Comparison of ENCODE assay signal across 26 cellular contexts in the genomic region with DNA sequence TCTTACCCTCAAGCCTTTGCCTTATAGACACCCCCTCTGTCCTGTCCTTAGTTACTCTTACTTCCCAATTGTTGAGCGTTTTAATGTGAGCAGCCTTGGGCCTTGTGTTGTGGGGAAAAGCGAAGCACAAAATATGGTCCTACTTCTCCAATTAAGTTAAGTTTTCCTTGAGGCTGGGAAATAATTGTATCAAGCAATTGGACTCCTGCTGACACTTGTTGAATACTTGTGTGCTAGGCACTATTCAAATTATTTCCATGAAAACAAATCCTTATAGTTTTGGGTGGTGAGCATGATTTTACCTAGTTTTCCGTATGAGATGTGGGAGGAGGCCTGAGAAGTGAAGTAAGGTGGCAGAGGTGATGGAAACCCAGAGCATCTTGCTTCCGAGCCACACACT.
"Had no signal": no experiment of that assay in that cellular context is flagged by ENCODE, and none has a peak within 500 bp of the region (broad histone marks: within the 10 kb centered on the region; RNA-seq: fewer than 3 reads in every experiment).

No MANE protein-coding gene starts in this region.

- ATAC-seq: left colon; left ventricle myocardium superior; lower lobe of right lung; naive thymus-derived CD8-positive, alpha-beta T cell; psoas muscle; right cardiac atrium had no signal

- H3K27me3 ChIP-seq: dorsolateral prefrontal cortex, esophagus muscularis mucosa, ovary, sigmoid colon, stomach, thyroid gland, vagina had no signal

- H3K4me1 Mint-ChIP-seq: nephron progenitor cell had no signal

- H3K9me3 ChIP-seq: esophagus muscularis mucosa, lower lobe of right lung, ovary, psoas muscle, sigmoid colon, stomach, thyroid gland, vagina had no signal

- H3K27ac ChIP-seq: dorsolateral prefrontal cortex, esophagus muscularis mucosa, lower lobe of right lung, ovary, psoas muscle, sigmoid colon, stomach, thyroid gland, vagina had no signal

- H3K4me3 ChIP-seq: dorsolateral prefrontal cortex, esophagus muscularis mucosa, lower lobe of right lung, ovary, psoas muscle, sigmoid colon, stomach, thyroid gland, vagina had no signal

- H3K36me3 ChIP-seq: ovary had no signal

- FAIRE-seq: colon had no signal

- H3K9me3 Mint-ChIP-seq: immature natural killer cell; naive thymus-derived CD8-positive, alpha-beta T cell; nephron progenitor cell had no signal

- H3K4me3 Mint-ChIP-seq: immature natural killer cell; naive thymus-derived CD8-positive, alpha-beta T cell; nephron progenitor cell had no signal

- DNase-seq: dorsolateral prefrontal cortex; effector CD4-positive, alpha-beta T cell; foreskin melanocyte; glutamatergic neuron; hypothalamus; immature natural killer cell; islet precursor cell; kidney glomerular epithelial cell; left colon; left ventricle myocardium superior; lower lobe of right lung; naive thymus-derived CD8-positive, alpha-beta T cell; nephron progenitor cell; occipital lobe; ovary; posterior cingulate gyrus; psoas muscle; right cardiac atrium; sigmoid colon; stimulated activated naive CD4-positive, alpha-beta T cell treated with Interleukin-2 at 50 U/mL for 16 hours; stomach; thyroid gland; trophoblast cell had no signal

- H3K27me3 Mint-ChIP-seq: naive thymus-derived CD8-positive, alpha-beta T cell had no signal

- H3K4me1 ChIP-seq: vagina had no signal
